In genomic region chr20:23366384-23366783, GRCh38 we compare ENCODE assay signal across 12 cellular contexts. TPM values are rescaled to one million over a fixed set of nuclear protein-coding genes. Genes with fewer than 3 reads are reported as not detected.
DNase-seq lines count a peak whose midpoint lies in the region; ATAC-seq and TF ChIP-seq lines count a peak whose summit lies in the region.
"Had no signal": no experiment of that assay in that cellular context is flagged by ENCODE, and none has a peak within 500 bp of the region (broad histone marks: within the 10 kb centered on the region; RNA-seq: fewer than 3 reads in every experiment).

No MANE protein-coding gene starts in this region.

- H3K4me3 ChIP-seq in CD4-positive, CD25-positive, alpha-beta regulatory T cell (ENCODE audit: low read depth, low read length): peak overlapping the region; percentile 42
- no peak overlapping the region for H3K4me3 ChIP-seq in HEK293 (ENCODE audit: low read depth, low read length)

- CTCF ChIA-PET in HEK293 (lab: Yijun Ruan, JAX) (no interaction called here), WTC11 (lab: Charles Lee) (no interaction called here)

- H3K9me3 ChIP-seq in CD4-positive, CD25-positive, alpha-beta regulatory T cell (ENCODE audit: control insufficient read depth in 2 of 2, low read length in 2 of 2): no peaks in the 10 kb centered on the region
- no peaks in the 10 kb centered on the region for H3K9me3 ChIP-seq in HEK293 (ENCODE audit: control insufficient read depth, insufficient read depth, low read depth, low read length)

- H3K27ac Mint-ChIP-seq in CD4-positive, CD25-positive, alpha-beta regulatory T cell: peak overlapping the region in 2 of 3 donors; percentile 32 to 81
- peak overlapping the region; percentile 74; the same call in 1 of the 2 replicates for H3K27ac Mint-ChIP-seq in WTC11

- H3K4me1 Mint-ChIP-seq in CD4-positive, CD25-positive, alpha-beta regulatory T cell: peaks cover 34 to 53% (median 43%) of the 10 kb centered on the region in 4 donors
- peaks cover 12% of the 10 kb centered on the region for H3K4me1 Mint-ChIP-seq in WTC11

- H3K4me3 Mint-ChIP-seq in CD4-positive, CD25-positive, alpha-beta regulatory T cell: peak overlapping the region in 3 of 4 donors; percentile 60 to 88 (median 79)
- no peak overlapping the region for H3K4me3 Mint-ChIP-seq in WTC11

- no peaks in the 10 kb centered on the region for H3K27me3 ChIP-seq in CD4-positive, CD25-positive, alpha-beta regulatory T cell (ENCODE audit: control insufficient read depth, insufficient read depth, low read length)

- H3K4me1 ChIP-seq in CD4-positive, CD25-positive, alpha-beta regulatory T cell (ENCODE audit: control insufficient read depth, insufficient read depth, low read length, poor library complexity, severe bottlenecking): peaks cover 34% of the 10 kb centered on the region
- H3K4me1 ChIP-seq in HEK293 (ENCODE audit: control insufficient read depth, insufficient read depth, low read length): peaks cover 2% of the 10 kb centered on the region; the same call in 1 of the 2 replicates

- H3K36me3 Mint-ChIP-seq in CD4-positive, CD25-positive, alpha-beta regulatory T cell: peaks cover 36% of the 10 kb centered on the region
- peaks cover 41% of the 10 kb centered on the region for H3K36me3 Mint-ChIP-seq in WTC11

- DNase-seq in CD4-positive, CD25-positive, alpha-beta regulatory T cell: peak in 2 of 3 donors; percentile 12 to 47
- no peak for DNase-seq in WTC11 (ENCODE audit: low spot score)
- peak; percentile 33 for DNase-seq in kidney tubule cell (ENCODE audit: low spot score)
- no peak for DNase-seq in NCI-H510A treated with DMSO at 0.1 percent for 48 hours (lab: John Stamatoyannopoulos, UW)
- no peak for DNase-seq in effector CD8-positive, alpha-beta T cell (lab: John Stamatoyannopoulos, UW)
- DNase-seq: activated CD4-positive, alpha-beta T cell treated with anti-CD3 and anti-CD28 coated beads, Interleukin-2, amount 50 U/mL, for 4 hours; left cardiac atrium; NCI-H226; stimulated activated CD4-positive, alpha-beta T cell treated with anti-CD3 and anti-CD28 coated beads, Interleukin-15, amount 100 ng/mL, for 24 hours had no signal

- H3K36me3 ChIP-seq in CD4-positive, CD25-positive, alpha-beta regulatory T cell (ENCODE audit: control insufficient read depth, insufficient read depth, low read length): peaks cover 29% of the 10 kb centered on the region
- H3K36me3 ChIP-seq in HEK293 (ENCODE audit: control insufficient read depth in 2 of 2, insufficient read depth in 1 of 2, low read length in 2 of 2): peaks cover 0 to 71% of the 10 kb centered on the region in 2 experiments; a peak in 2 of 3 replicates

- ATAC-seq in CD4-positive, CD25-positive, alpha-beta regulatory T cell (ENCODE audit: low read depth in 2 of 2): no peak
- no peak for ATAC-seq in WTC11
- no peak for ATAC-seq in HG02840 (IDR thresholded peaks at IDR 0.05; ENCODE audit: low FRiP score, unreplicated experiment)
- no peak for ATAC-seq in GM19467 (IDR thresholded peaks at IDR 0.05; ENCODE audit: unreplicated experiment)
- ATAC-seq: left cardiac atrium had no signal

- POLR2A ChIA-PET in HEK293 (lab: Yijun Ruan, JAX): no interaction called here
- POLR2A ChIA-PET in WTC11 (lab: Charles Lee): no interaction called here

- H3K9me3 Mint-ChIP-seq in CD4-positive, CD25-positive, alpha-beta regulatory T cell: no peaks in the 10 kb centered on the region
- H3K9me3 Mint-ChIP-seq in WTC11: no peaks in the 10 kb centered on the region

- peaks cover 7% of the 10 kb centered on the region for H3K27me3 Mint-ChIP-seq in CD4-positive, CD25-positive, alpha-beta regulatory T cell
- no peaks in the 10 kb centered on the region for H3K27me3 Mint-ChIP-seq in WTC11 (ENCODE audit: low read depth)

- peak overlapping the region; percentile 58 for H3K27ac ChIP-seq in CD4-positive, CD25-positive, alpha-beta regulatory T cell (ENCODE audit: insufficient read depth, low read length, poor library complexity, severe bottlenecking)
- no peak overlapping the region for H3K27ac ChIP-seq in HEK293 (ENCODE audit: extremely low read depth, low read depth, low read length)

- TF ChIP-seq CTCF in HEK293 (tag by site-specific recombination; IDR thresholded peaks at IDR 0.05) (no peak), WTC11 (IDR thresholded peaks at IDR 0.05) (no peak)

TF ChIP-seq in HEK293, 187 proteins besides CTCF, POLR2A, EP300 and RAD21:
- TF ChIP-seq ZNF791 (tag by site-specific recombination; IDR thresholded peaks at IDR 0.05) (no peak), PRDM1 (tag by site-specific recombination; IDR thresholded peaks at IDR 0.05) (0 out of 2 replicates have a peak, but pooled peaks have one; percentile 15), ZNF560 (tag by site-specific recombination; IDR thresholded peaks at IDR 0.05; ENCODE audit: borderline replicate concordance) (no peak), ZNF366 (tag by site-specific recombination; conservative IDR thresholded peaks at IDR 0.05) (peak; percentile 32; the same call in 1 of the 2 replicates), ZNF629 (tag by site-specific recombination; IDR thresholded peaks at IDR 0.05) (peak; percentile 75), ATF2 (tag by site-specific recombination; IDR thresholded peaks at IDR 0.05; ENCODE audit: low read depth) (peak; percentile 74; the same call in 1 of the 2 replicates)
TF ChIP-seq in HEK293: peak in this region for 4.

TF ChIP-seq in WTC11, 78 proteins besides CTCF, POLR2A, EP300 and RAD21 (continues in another document):
- TF ChIP-seq AR (CRISPR knock-in tag; IDR thresholded peaks at IDR 0.05): no peak
- no peak for TF ChIP-seq ZNF416 (CRISPR knock-in tag; IDR thresholded peaks at IDR 0.05)
- TF ChIP-seq IRF1 (CRISPR knock-in tag; IDR thresholded peaks at IDR 0.05): no peak
- no peak for TF ChIP-seq CREB1 (CRISPR knock-in tag; IDR thresholded peaks at IDR 0.05)
- no peak for TF ChIP-seq ZMAT4 (CRISPR knock-in tag; IDR thresholded peaks at IDR 0.05)
- TF ChIP-seq ZNF232 (CRISPR knock-in tag; IDR thresholded peaks at IDR 0.05): no peak
- no peak for TF ChIP-seq SMAD3 (CRISPR knock-in tag; IDR thresholded peaks at IDR 0.05; ENCODE audit: borderline replicate concordance)
- no peak for TF ChIP-seq HMGA2 (CRISPR knock-in tag; IDR thresholded peaks at IDR 0.05)
- TF ChIP-seq E2F5 (CRISPR knock-in tag; IDR thresholded peaks at IDR 0.05): no peak
- no peak for TF ChIP-seq GRHL2 (CRISPR knock-in tag; IDR thresholded peaks at IDR 0.05; ENCODE audit: insufficient replicate concordance, severe bottlenecking)

RNA-seq across cellular contexts. Expression of gene GZF1, which starts 4.4 kb away (rescaled TPM):
- 24.8 TPM for total RNA-seq in CD4-positive, CD25-positive, alpha-beta regulatory T cell
- polyA plus RNA-seq in CD4-positive, CD25-positive, alpha-beta regulatory T cell: 1 to 10 TPM; 3.1 to 4.1 (median 3.3) TPM
- 9.5 to 11.2 TPM (median 10.1 TPM) in 3 replicates for total RNA-seq in WTC11 (2021)

RNA-seq across cellular contexts. Expression of gene NXT1, which starts 15.8 kb away (rescaled TPM):
- 41.5 TPM for total RNA-seq in CD4-positive, CD25-positive, alpha-beta regulatory T cell
- 10 to 100 TPM; 47.1 to 71.5 (median 56.9) TPM for polyA plus RNA-seq in CD4-positive, CD25-positive, alpha-beta regulatory T cell
- total RNA-seq in WTC11 (2021): 18.5 to 19.5 TPM (median 18.8 TPM) in 3 replicates

RNA-seq across cellular contexts. Expression of gene NAPB, which starts 54.9 kb away (rescaled TPM):
- total RNA-seq in CD4-positive, CD25-positive, alpha-beta regulatory T cell: 10.6 TPM
- polyA plus RNA-seq in CD4-positive, CD25-positive, alpha-beta regulatory T cell: 1 to 10 TPM; 3.6 to 4.8 (median 4.2) TPM
- total RNA-seq in WTC11 (2021): 12.9 to 15.1 TPM (median 13.3 TPM) in 3 replicates

Comparison
In these comparisons a context has a peak if more than half of its experiments do, and no peak if none do; other contexts are left out.
1. DNase-seq: peak in CD4-positive, CD25-positive, alpha-beta regulatory T cell (2 of 3) and kidney tubule cell (single experiment); none in WTC11 (single experiment), NCI-H510A treated with DMSO at 0.1 percent for 48 hours (single experiment) and effector CD8-positive, alpha-beta T cell (single experiment).